Comparison of ENCODE assay signal across 1 cellular context in genomic region chr17:76432712-76433336, GRCh38.
TF ChIP-seq lines count a peak whose summit lies in the region.

No MANE protein-coding gene starts in this region.

TF ChIP-seq in GM23338, 12 proteins besides CTCF, POLR2A, EP300 and RAD21 (continued from another document):
- no peak for TF ChIP-seq ZNF462 (CRISPR knock-in tag; IDR thresholded peaks at IDR 0.05)
- no peak for TF ChIP-seq JUNB (IDR thresholded peaks at IDR 0.05; ENCODE audit: unreplicated experiment)
- no peak for TF ChIP-seq ZNF331 (CRISPR knock-in tag; IDR thresholded peaks at IDR 0.05; ENCODE audit: low read depth)
- no peak for TF ChIP-seq STAT1 (IDR thresholded peaks at IDR 0.05; ENCODE audit: unreplicated experiment)
